ENCODE assay signal across 8 cellular contexts in the genomic region with DNA sequence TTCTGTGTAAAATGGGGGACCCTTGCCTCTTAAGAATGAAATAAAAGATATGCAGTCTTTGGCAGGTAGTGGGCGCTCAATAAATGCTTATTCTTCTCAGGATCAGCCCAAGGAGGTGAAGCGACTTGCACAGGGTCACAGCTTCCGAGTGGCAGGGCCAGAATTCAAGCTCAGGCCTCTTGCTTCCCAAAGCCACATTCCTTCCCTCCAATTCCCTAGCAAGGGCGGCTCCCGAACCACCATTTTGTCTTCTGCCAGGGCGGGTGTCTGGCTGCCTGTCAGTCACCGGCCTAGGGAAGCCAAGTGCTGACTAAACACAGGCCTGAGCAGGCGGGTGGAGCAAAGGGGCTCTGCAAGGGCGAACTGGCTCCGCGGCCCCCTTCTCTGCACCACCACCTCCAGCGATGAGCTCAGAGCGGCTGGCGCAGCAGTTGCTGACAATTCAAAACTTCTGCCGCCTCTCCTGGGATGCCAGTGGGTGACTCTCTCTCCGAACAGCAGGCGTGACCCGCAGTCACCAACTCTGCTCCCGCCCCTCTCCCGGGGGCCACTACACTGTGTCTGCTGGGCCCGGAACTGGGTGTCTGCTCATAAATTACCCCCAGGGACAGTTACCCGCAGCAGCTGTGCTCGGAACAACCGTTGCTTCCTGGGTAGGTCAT. TPM values are rescaled to one million over a fixed set of nuclear protein-coding genes. Genes with fewer than 3 reads are reported as not detected.
A peak's percentile ranks its signal among the peaks of the same experiment; 100 is the strongest.
DNase-seq lines count a peak whose midpoint lies in the region; ATAC-seq and TF ChIP-seq lines count a peak whose summit lies in the region.

No MANE protein-coding gene starts in this region.

- POLR2A ChIA-PET in WTC11 (lab: Charles Lee) = interaction anchor here (0.7 to 1.1 kb wide), 3 partner anchors 25 to 204 kb away, joined by 3 read pairs; no protein-coding TSS in a partner anchor

- CTCF ChIA-PET in WTC11 (lab: Charles Lee) = interaction anchor here (0.5 to 5.0 kb wide), 34 partner anchors 10 to 1389 kb away, joined by 3 to 38 read pairs (median 5); a partner anchor contains a TSS

- H3K4me1 Mint-ChIP-seq in WTC11 = peaks cover 70% of the 10 kb centered on the region

- TF ChIP-seq CTCF in WTC11 (IDR thresholded peaks at IDR 0.05) (peak; percentile 14; the same call in 1 of the 2 replicates), foreskin fibroblast (IDR thresholded peaks at IDR 0.05; ENCODE audit: low read depth, low read length) (peak; percentile 21), omental fat pad (IDR thresholded peaks at IDR 0.05) (no peak)

- DNase-seq in stimulated activated naive CD4-positive, alpha-beta T cell (lab: John Stamatoyannopoulos, UW) = peak in 5 of 6 experiments; percentile 11 to 53 (median 34)
- DNase-seq in stimulated activated naive CD4-positive, alpha-beta T cell treated with Interleukin-2 at 50 U/mL for 16 hours (lab: John Stamatoyannopoulos, UW) = no peak
- DNase-seq in WTC11 (ENCODE audit: low spot score) (peak; percentile 64), foreskin fibroblast (peak; percentile 75 to 89), omental fat pad (ENCODE audit: low spot score) (no peak), NCI-H446 (lab: John Stamatoyannopoulos, UW) (no peak), NCI-H345 treated with DMSO at 0.1 percent for 48 hours (lab: John Stamatoyannopoulos, UW; ENCODE audit: unreplicated experiment) (no peak), NCI-H1694 (lab: John Stamatoyannopoulos, UW) (no peak)

- peak overlapping the region; percentile 91 for H3K27ac Mint-ChIP-seq in WTC11

- H3K9me3 Mint-ChIP-seq in WTC11 = no peaks in the 10 kb centered on the region

- peaks cover 10% of the 10 kb centered on the region for H3K36me3 Mint-ChIP-seq in WTC11

- H3K27me3 Mint-ChIP-seq in WTC11 (ENCODE audit: low read depth) = no peaks in the 10 kb centered on the region

- H3K4me3 Mint-ChIP-seq in WTC11 = no peak overlapping the region

- H3K4me3 ChIP-seq in foreskin fibroblast (ENCODE audit: low read depth in 1 of 2, low read length in 2 of 2) = no peak overlapping the region

- ATAC-seq in WTC11 = peak; percentile 13
- peak; percentile 52 for ATAC-seq in omental fat pad (ENCODE audit: low FRiP score)

TF ChIP-seq in WTC11, 78 proteins besides CTCF, POLR2A, EP300 and RAD21:
- TF ChIP-seq ZBTB21 (CRISPR knock-in tag; IDR thresholded peaks at IDR 0.05; ENCODE audit: borderline replicate concordance) = no peak
- no peak for TF ChIP-seq GRHL2 (CRISPR knock-in tag; IDR thresholded peaks at IDR 0.05; ENCODE audit: insufficient replicate concordance, severe bottlenecking)
- no peak for TF ChIP-seq ZNF232 (CRISPR knock-in tag; IDR thresholded peaks at IDR 0.05)
- no peak for TF ChIP-seq ESRRA (CRISPR knock-in tag; IDR thresholded peaks at IDR 0.05; ENCODE audit: borderline replicate concordance)
- TF ChIP-seq GTF2I (CRISPR knock-in tag; conservative IDR thresholded peaks at IDR 0.05) = no peak
- TF ChIP-seq, protein P1, sequence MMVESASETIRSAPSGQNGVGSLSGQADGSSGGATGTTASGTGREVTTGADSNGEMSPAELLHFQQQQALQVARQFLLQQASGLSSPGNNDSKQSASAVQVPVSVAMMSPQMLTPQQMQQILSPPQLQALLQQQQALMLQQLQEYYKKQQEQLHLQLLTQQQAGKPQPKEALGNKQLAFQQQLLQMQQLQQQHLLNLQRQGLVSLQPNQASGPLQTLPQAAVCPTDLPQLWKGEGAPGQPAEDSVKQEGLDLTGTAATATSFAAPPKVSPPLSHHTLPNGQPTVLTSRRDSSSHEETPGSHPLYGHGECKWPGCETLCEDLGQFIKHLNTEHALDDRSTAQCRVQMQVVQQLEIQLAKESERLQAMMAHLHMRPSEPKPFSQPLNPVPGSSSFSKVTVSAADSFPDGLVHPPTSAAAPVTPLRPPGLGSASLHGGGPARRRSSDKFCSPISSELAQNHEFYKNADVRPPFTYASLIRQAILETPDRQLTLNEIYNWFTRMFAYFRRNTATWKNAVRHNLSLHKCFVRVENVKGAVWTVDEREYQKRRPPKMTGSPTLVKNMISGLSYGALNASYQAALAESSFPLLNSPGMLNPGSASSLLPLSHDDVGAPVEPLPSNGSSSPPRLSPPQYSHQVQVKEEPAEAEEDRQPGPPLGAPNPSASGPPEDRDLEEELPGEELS (CRISPR knock-in tag; IDR thresholded peaks at IDR 0.05) = no peak
- TF ChIP-seq GABPB1 (CRISPR knock-in tag; IDR thresholded peaks at IDR 0.05) = no peak
- TF ChIP-seq, protein P2, sequence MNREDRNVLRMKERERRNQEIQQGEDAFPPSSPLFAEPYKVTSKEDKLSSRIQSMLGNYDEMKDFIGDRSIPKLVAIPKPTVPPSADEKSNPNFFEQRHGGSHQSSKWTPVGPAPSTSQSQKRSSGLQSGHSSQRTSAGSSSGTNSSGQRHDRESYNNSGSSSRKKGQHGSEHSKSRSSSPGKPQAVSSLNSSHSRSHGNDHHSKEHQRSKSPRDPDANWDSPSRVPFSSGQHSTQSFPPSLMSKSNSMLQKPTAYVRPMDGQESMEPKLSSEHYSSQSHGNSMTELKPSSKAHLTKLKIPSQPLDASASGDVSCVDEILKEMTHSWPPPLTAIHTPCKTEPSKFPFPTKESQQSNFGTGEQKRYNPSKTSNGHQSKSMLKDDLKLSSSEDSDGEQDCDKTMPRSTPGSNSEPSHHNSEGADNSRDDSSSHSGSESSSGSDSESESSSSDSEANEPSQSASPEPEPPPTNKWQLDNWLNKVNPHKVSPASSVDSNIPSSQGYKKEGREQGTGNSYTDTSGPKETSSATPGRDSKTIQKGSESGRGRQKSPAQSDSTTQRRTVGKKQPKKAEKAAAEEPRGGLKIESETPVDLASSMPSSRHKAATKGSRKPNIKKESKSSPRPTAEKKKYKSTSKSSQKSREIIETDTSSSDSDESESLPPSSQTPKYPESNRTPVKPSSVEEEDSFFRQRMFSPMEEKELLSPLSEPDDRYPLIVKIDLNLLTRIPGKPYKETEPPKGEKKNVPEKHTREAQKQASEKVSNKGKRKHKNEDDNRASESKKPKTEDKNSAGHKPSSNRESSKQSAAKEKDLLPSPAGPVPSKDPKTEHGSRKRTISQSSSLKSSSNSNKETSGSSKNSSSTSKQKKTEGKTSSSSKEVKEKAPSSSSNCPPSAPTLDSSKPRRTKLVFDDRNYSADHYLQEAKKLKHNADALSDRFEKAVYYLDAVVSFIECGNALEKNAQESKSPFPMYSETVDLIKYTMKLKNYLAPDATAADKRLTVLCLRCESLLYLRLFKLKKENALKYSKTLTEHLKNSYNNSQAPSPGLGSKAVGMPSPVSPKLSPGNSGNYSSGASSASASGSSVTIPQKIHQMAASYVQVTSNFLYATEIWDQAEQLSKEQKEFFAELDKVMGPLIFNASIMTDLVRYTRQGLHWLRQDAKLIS (CRISPR knock-in tag; IDR thresholded peaks at IDR 0.05; ENCODE audit: borderline replicate concordance) = no peak
- no peak for TF ChIP-seq FOXK1 (CRISPR knock-in tag; IDR thresholded peaks at IDR 0.05)
- TF ChIP-seq SMAD4 (CRISPR knock-in tag; IDR thresholded peaks at IDR 0.05) = no peak
- TF ChIP-seq, protein P3, sequence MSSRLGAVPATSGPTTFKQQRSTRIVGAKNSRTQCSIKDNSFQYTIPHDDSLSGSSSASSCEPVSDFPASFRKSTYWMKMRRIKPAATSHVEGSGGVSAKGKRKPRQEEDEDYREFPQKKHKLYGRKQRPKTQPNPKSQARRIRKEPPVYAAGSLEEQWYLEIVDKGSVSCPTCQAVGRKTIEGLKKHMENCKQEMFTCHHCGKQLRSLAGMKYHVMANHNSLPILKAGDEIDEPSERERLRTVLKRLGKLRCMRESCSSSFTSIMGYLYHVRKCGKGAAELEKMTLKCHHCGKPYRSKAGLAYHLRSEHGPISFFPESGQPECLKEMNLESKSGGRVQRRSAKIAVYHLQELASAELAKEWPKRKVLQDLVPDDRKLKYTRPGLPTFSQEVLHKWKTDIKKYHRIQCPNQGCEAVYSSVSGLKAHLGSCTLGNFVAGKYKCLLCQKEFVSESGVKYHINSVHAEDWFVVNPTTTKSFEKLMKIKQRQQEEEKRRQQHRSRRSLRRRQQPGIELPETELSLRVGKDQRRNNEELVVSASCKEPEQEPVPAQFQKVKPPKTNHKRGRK (CRISPR knock-in tag; IDR thresholded peaks at IDR 0.05; ENCODE audit: borderline replicate concordance) = no peak
- no peak for TF ChIP-seq ELF4 (CRISPR knock-in tag; IDR thresholded peaks at IDR 0.05; ENCODE audit: low read depth)
- TF ChIP-seq MXD4 (CRISPR knock-in tag; IDR thresholded peaks at IDR 0.05; ENCODE audit: borderline replicate concordance) = no peak
- no peak for TF ChIP-seq SMAD3 (CRISPR knock-in tag; IDR thresholded peaks at IDR 0.05; ENCODE audit: borderline replicate concordance)
- TF ChIP-seq, protein P4, sequence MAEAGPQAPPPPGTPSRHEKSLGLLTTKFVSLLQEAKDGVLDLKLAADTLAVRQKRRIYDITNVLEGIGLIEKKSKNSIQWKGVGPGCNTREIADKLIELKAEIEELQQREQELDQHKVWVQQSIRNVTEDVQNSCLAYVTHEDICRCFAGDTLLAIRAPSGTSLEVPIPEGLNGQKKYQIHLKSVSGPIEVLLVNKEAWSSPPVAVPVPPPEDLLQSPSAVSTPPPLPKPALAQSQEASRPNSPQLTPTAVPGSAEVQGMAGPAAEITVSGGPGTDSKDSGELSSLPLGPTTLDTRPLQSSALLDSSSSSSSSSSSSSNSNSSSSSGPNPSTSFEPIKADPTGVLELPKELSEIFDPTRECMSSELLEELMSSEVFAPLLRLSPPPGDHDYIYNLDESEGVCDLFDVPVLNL (CRISPR knock-in tag; IDR thresholded peaks at IDR 0.05; ENCODE audit: borderline replicate concordance, low read depth) = no peak
- no peak for TF ChIP-seq NFATC4 (CRISPR knock-in tag; IDR thresholded peaks at IDR 0.05)
- no peak for TF ChIP-seq FOXJ3 (CRISPR knock-in tag; IDR thresholded peaks at IDR 0.05; ENCODE audit: borderline replicate concordance)
- TF ChIP-seq ATF1 (CRISPR knock-in tag; IDR thresholded peaks at IDR 0.05) = no peak

RNA-seq across cellular contexts. Expression of a gene that starts 10.8 kb away (rescaled TPM):
- total RNA-seq in WTC11 (2021) (7.8 to 12.4 TPM (median 7.8 TPM) in 3 replicates), omental fat pad (1 to 10 TPM in 1 of 4 donors, under 1 TPM in 2, not detected in 1; 0.19 to 1.3 (median 0.65) TPM)

RNA-seq across cellular contexts. Expression of a gene that starts 20.1 kb away (rescaled TPM):
- total RNA-seq in WTC11 (2021) (3.0 to 5.5 TPM (median 4.3 TPM) in 3 replicates), omental fat pad (not detected)

RNA-seq across cellular contexts. Expression of a gene that starts 28.6 kb away (rescaled TPM):
- total RNA-seq in WTC11 (2021) (0.98 to 1.6 TPM (median 1.3 TPM) in 3 replicates), omental fat pad (100 to 1,000 TPM in 1 of 4 donors, 10 to 100 TPM in 3; 33.1 to 451 (median 75.9) TPM)

RNA-seq across cellular contexts. Expression of a gene that starts 36.4 kb away (rescaled TPM):
- 13.3 to 15.0 TPM (median 14.0 TPM) in 3 replicates for total RNA-seq in WTC11 (2021)
- 100 to 1,000 TPM in 1 of 4 donors, 10 to 100 TPM in 3; 26.8 to 129 (median 43.4) TPM for total RNA-seq in omental fat pad

Comparison
In these comparisons a context has a peak if more than half of its experiments do, and no peak if none do; other contexts are left out.
1. DNase-seq: peak in stimulated activated naive CD4-positive, alpha-beta T cell (5 of 6), WTC11 (single experiment) and foreskin fibroblast (2 of 2); none in stimulated activated naive CD4-positive, alpha-beta T cell treated with Interleukin-2 at 50 U/mL for 16 hours (single experiment), omental fat pad (single experiment), NCI-H446 (0 of 2), NCI-H345 treated with DMSO at 0.1 percent for 48 hours (single experiment) and NCI-H1694 (single experiment).
2. CTCF ChIP-seq: peak in WTC11 (single experiment) and foreskin fibroblast (single experiment); none in omental fat pad (0 of 3).
3. RNA of a gene that starts 28.6 kb away (total RNA-seq): 33.1 to 451 TPM in omental fat pad; 0.98 to 1.6 TPM in WTC11; every median in the first group is over 10 times any median in the second.